In genomic region chr2:10380048-10380926, GRCh38 we compare ENCODE assay signal across 12 cellular contexts.
A peak's percentile ranks its signal among the peaks of the same experiment; 100 is the strongest.
DNase-seq lines count a peak whose midpoint lies in the region; ATAC-seq lines count a peak whose summit lies in the region.
"Had no signal": no experiment of that assay in that cellular context is flagged by ENCODE, and none has a peak within 500 bp of the region (broad histone marks: within the 10 kb centered on the region; RNA-seq: fewer than 3 reads in every experiment).

No MANE protein-coding gene starts in this region.

- peaks cover 93% of the 10 kb centered on the region for H3K4me1 Mint-ChIP-seq in stimulated activated naive CD8-positive, alpha-beta T cell treated with anti-CD3 and anti-CD28 coated beads, Interleukin-15, Interleukin-2, amounts not matched to agents 100 ng/mL and 50 ng/mL, for 24 hours (ENCODE audit: low read depth)

- DNase-seq in stimulated activated naive CD8-positive, alpha-beta T cell treated with anti-CD3 and anti-CD28 coated beads, Interleukin-15, Interleukin-2, amounts not matched to agents 100 U/mL and 50 U/mL, for 24 hours: no peak
- DNase-seq in SKM-1 (lab: John Stamatoyannopoulos, UW; ENCODE audit: unreplicated experiment) (peak; percentile 49), germinal center (ENCODE audit: low spot score) (peak; percentile 40), activated gamma-delta T cell (lab: John Stamatoyannopoulos, UW) (no peak), SHP77 (lab: John Stamatoyannopoulos, UW) (no peak)
- DNase-seq: activated T-cell treated with anti-CD3 and anti-CD28 coated beads for 4 hours; foreskin fibroblast; HCEC 1CT; stimulated activated CD4-positive, alpha-beta T cell treated with anti-CD3 and anti-CD28 coated beads, Interleukin-4, amount 100 ng/mL, for 24 hours had no signal

- H3K27me3 Mint-ChIP-seq in stimulated activated naive CD8-positive, alpha-beta T cell treated with anti-CD3 and anti-CD28 coated beads, Interleukin-15, Interleukin-2, amounts not matched to agents 100 ng/mL and 50 ng/mL, for 24 hours: no peaks in the 10 kb centered on the region

- H3K9me3 Mint-ChIP-seq in stimulated activated naive CD8-positive, alpha-beta T cell treated with anti-CD3 and anti-CD28 coated beads, Interleukin-15, Interleukin-2, amounts not matched to agents 100 ng/mL and 50 ng/mL, for 24 hours: no peaks in the 10 kb centered on the region

- ATAC-seq in stimulated activated naive CD8-positive, alpha-beta T cell treated with anti-CD3 and anti-CD28 coated beads, Interleukin-15, Interleukin-2, amounts not matched to agents 100 U/mL and 50 U/mL, for 24 hours: no peak
- ATAC-seq in GM21723 (IDR thresholded peaks at IDR 0.05; ENCODE audit: unreplicated experiment) (no peak), HG03457 (IDR thresholded peaks at IDR 0.05; ENCODE audit: unreplicated experiment) (no peak)

- H3K4me3 Mint-ChIP-seq in stimulated activated naive CD8-positive, alpha-beta T cell treated with anti-CD3 and anti-CD28 coated beads, Interleukin-15, Interleukin-2, amounts not matched to agents 100 ng/mL and 50 ng/mL, for 24 hours: peak overlapping the region; percentile 4

- H3K36me3 Mint-ChIP-seq in stimulated activated naive CD8-positive, alpha-beta T cell treated with anti-CD3 and anti-CD28 coated beads, Interleukin-15, Interleukin-2, amounts not matched to agents 100 ng/mL and 50 ng/mL, for 24 hours (ENCODE audit: low read depth): no peaks in the 10 kb centered on the region

- H3K27ac Mint-ChIP-seq in stimulated activated naive CD8-positive, alpha-beta T cell treated with anti-CD3 and anti-CD28 coated beads, Interleukin-15, Interleukin-2, amounts not matched to agents 100 ng/mL and 50 ng/mL, for 24 hours: peak overlapping the region; percentile 23

Comparison
In these comparisons a context has a peak if more than half of its experiments do, and no peak if none do; other contexts are left out.
1. DNase-seq: peak in SKM-1 (single experiment) and germinal center (single experiment); none in stimulated activated naive CD8-positive, alpha-beta T cell treated with anti-CD3 and anti-CD28 coated beads, Interleukin-15, Interleukin-2, amounts not matched to agents 100 U/mL and 50 U/mL, for 24 hours (single experiment), activated gamma-delta T cell (single experiment) and SHP77 (0 of 2).